ENCODE assay signal across 20 cellular contexts in genomic region chr2:64745562-64745961, GRCh38.
DNase-seq lines count a peak whose midpoint lies in the region; ATAC-seq, FAIRE-seq and TF ChIP-seq lines count a peak whose summit lies in the region.
"Had no signal": no experiment of that assay in that cellular context is flagged by ENCODE, and none has a peak within 500 bp of the region (broad histone marks: within the 10 kb centered on the region; RNA-seq: fewer than 3 reads in every experiment).

No MANE protein-coding gene starts in this region.

- H3K4me3 ChIP-seq in A549 (no peak overlapping the region), IMR-90 (ENCODE audit: insufficient read depth, low read depth, low read length) (no peak overlapping the region), gastrocnemius medialis (no peak overlapping the region)
- H3K4me3 ChIP-seq: MG63, SJCRH30 had no signal

- no peak overlapping the region for H4K5ac ChIP-seq in IMR-90 (ENCODE audit: low read depth, low read length)

- TF ChIP-seq RAD21 in A549 (conservative IDR thresholded peaks at IDR 0.05 in 1 of 2, IDR thresholded peaks at IDR 0.05 in 1 of 2) (no peak), IMR-90 (IDR thresholded peaks at IDR 0.05; ENCODE audit: low read length) (no peak)

- WGBS in A549 (ENCODE audit: missing lambda C conversion rate), result 61% methylated on average over 2 of the region's 2 CpGs
- WGBS in IMR-90 (ENCODE audit: extremely low coverage in 2 of 2, insufficient read length in 1 of 2), 2 experiments, result no CpG with 5 or more reads among the region's 2 CpGs

- no peaks in the 10 kb centered on the region; the same call in 1 of the 2 replicates for H3K9me1 ChIP-seq in IMR-90 (ENCODE audit: insufficient read depth, low read length)

- FAIRE-seq in A549 (lab: Jason Lieb, UNC), result no peak
- FAIRE-seq: GM12892 had no signal

- no peak overlapping the region for H3K14ac ChIP-seq in IMR-90 (replicated peaks; ENCODE audit: low read depth, low read length)

- no peak overlapping the region for H4K8ac ChIP-seq in IMR-90 (ENCODE audit: low read depth in 2 of 2, low read length in 2 of 2)

- no peak overlapping the region for H3K27ac ChIP-seq in A549
- no peak overlapping the region for H3K27ac ChIP-seq in IMR-90 (ENCODE audit: insufficient read depth, low read length)
- H3K27ac ChIP-seq in gastrocnemius medialis, result no peak overlapping the region
- H3K27ac ChIP-seq: KMS-11, SJCRH30 had no signal

- H3K4me1 ChIP-seq in A549, result peaks cover 31% of the 10 kb centered on the region
- H3K4me1 ChIP-seq in IMR-90 (ENCODE audit: control insufficient read depth, insufficient read depth, low read length), result peaks cover 2% of the 10 kb centered on the region; the same call in 1 of the 2 replicates
- H3K4me1 ChIP-seq in gastrocnemius medialis, result peaks cover 9 to 10% of the 10 kb centered on the region in 2 donors

- H3K27me3 ChIP-seq in IMR-90 (ENCODE audit: control insufficient read depth, insufficient read depth, low read length) (no peaks in the 10 kb centered on the region), gastrocnemius medialis (no peaks in the 10 kb centered on the region)
- H3K27me3 ChIP-seq: MG63, SJCRH30 had no signal

- no peak overlapping the region for H2AK9ac ChIP-seq in IMR-90 (replicated peaks; ENCODE audit: low read depth, low read length, poor library complexity)

- ATAC-seq in A549, result no peak
- no peak for ATAC-seq in IMR-90 (ENCODE audit: low read depth)
- ATAC-seq in gastrocnemius medialis, result no peak
- ATAC-seq: PC-3 had no signal

- CTCF ChIA-PET in A549 (lab: Yijun Ruan, JAX) (interaction anchor here (0.7 to 3.2 kb wide), 2 partner anchors 99 to 128 kb away, joined by 3 to 13 read pairs; no protein-coding TSS in a partner anchor), IMR-90 (lab: Yijun Ruan, JAX) (interaction anchor here (1.0 kb wide), 1 partner anchor 8 kb away, joined by 4 read pairs; no protein-coding TSS in a partner anchor)

- dilution Hi-C loops in IMR-90 (cut with HindIII; ENCODE audit: low sequenced_read_pairs, unreplicated experiment), result no loop called here

- no peak overlapping the region for H2BK15ac ChIP-seq in IMR-90 (ENCODE audit: low read depth, low read length)

- H3K9ac ChIP-seq in IMR-90 (ENCODE audit: low read depth, low read length), result no peak overlapping the region
- H3K9ac ChIP-seq: KMS-11 had no signal

- TF ChIP-seq EP300 in A549 (IDR thresholded peaks at IDR 0.05), result no peak

- H3K4ac ChIP-seq in IMR-90 (ENCODE audit: low read depth, low read length), result no peak overlapping the region

- H2BK5ac ChIP-seq in IMR-90 (ENCODE audit: low read depth, low read length, poor library complexity, severe bottlenecking), result no peak overlapping the region

- in situ Hi-C loops in IMR-90 (cut with MboI; ENCODE audit: low sequenced_read_pairs) (no loop called here), SK-MEL-5 (cut with HindIII; ENCODE audit: low pct_unique_long_range_greater_than_20kb, low sequenced_read_pairs) (no loop called here), gastrocnemius medialis (cut with MboI; ENCODE audit: low sequenced_read_pairs in 4 of 4) (loop anchor here in 1 of 4 donors (5.0 kb wide), 1 partner anchor 93 kb away; the partner anchor contains the start of gene SERTAD2)

- peaks cover 3 to 5% of the 10 kb centered on the region in 2 experiments; a peak in 2 of 4 replicates for H3K79me1 ChIP-seq in IMR-90 (ENCODE audit: low read depth in 1 of 2, low read length in 2 of 2)

- H3K23ac ChIP-seq in IMR-90 (ENCODE audit: low read depth, low read length), result peak overlapping the region; percentile 59; the same call in 1 of the 2 replicates

- no peak overlapping the region; the same call in 1 of the 2 replicates for H3K18ac ChIP-seq in IMR-90 (ENCODE audit: low read depth, low read length)

- H2AFZ ChIP-seq in IMR-90 (replicated peaks; ENCODE audit: low read length, poor library complexity), result no peak overlapping the region

- no peak overlapping the region for H4K91ac ChIP-seq in IMR-90 (ENCODE audit: insufficient read depth, low read depth, low read length)

- no peak for TF ChIP-seq CTCF in A549 (IDR thresholded peaks at IDR 0.05)
- no peak for TF ChIP-seq CTCF in IMR-90 (conservative IDR thresholded peaks at IDR 0.05; ENCODE audit: low read depth, low read length)
- TF ChIP-seq CTCF in gastrocnemius medialis (IDR thresholded peaks at IDR 0.05 in 4 of 5, conservative IDR thresholded peaks at IDR 0.05 in 1 of 5), result no peak

- POLR2A ChIA-PET in A549 (lab: Yijun Ruan, JAX) (no interaction called here), IMR-90 (lab: Charles Lee; ENCODE audit: unreplicated experiment) (no interaction called here)

- H2AK5ac ChIP-seq in IMR-90 (ENCODE audit: low read depth, low read length), result no peak overlapping the region

- DNase-seq in A549 (ENCODE audit: low read depth in 1 of 2, low spot score in 1 of 2) (no peak), EH (ENCODE audit: low read depth) (peak; percentile 13), IMR-90 (no peak), SK-MEL-5 (ENCODE audit: low read depth, low spot score) (peak; percentile 49), hypothalamus (lab: John Stamatoyannopoulos, UW) (no peak), gastrocnemius medialis (no peak), NAMALWA (ENCODE audit: low spot score) (no peak), HUDEP-2 (lab: John Stamatoyannopoulos, UW; ENCODE audit: unreplicated experiment in 76 of 76) (no peak)
- DNase-seq: COR-L47, DMS79, GDM1, MG63, NCI-H1105, NCI-H1694, NCI-H2227 treated with DMSO at 0.1 percent for 48 hours, NCI-H526 treated with DMSO at 0.1 percent for 48 hours, PC-3, SJCRH30 had no signal

- no peaks in the 10 kb centered on the region for H3K9me3 ChIP-seq in A549
- no peaks in the 10 kb centered on the region for H3K9me3 ChIP-seq in IMR-90 (ENCODE audit: control insufficient read depth, insufficient read depth, low read length)
- H3K9me3 ChIP-seq in gastrocnemius medialis, result no peaks in the 10 kb centered on the region
- H3K9me3 ChIP-seq: MG63, SJCRH30 had no signal

- H3K56ac ChIP-seq in IMR-90 (ENCODE audit: extremely low read depth, insufficient read depth, low read length), result no peak overlapping the region

- intact Hi-C loops in IMR-90 (cut with micrococcal nuclease), result no loop called here
- intact Hi-C loops in gastrocnemius medialis (cut with DNase I; ENCODE audit: low total_unique reads), result no loop called here

- TF ChIP-seq POLR2A in A549 (IDR thresholded peaks at IDR 0.05; ENCODE audit: low read length), result no peak
- no peak for TF ChIP-seq POLR2A in IMR-90 (IDR thresholded peaks at IDR 0.05; ENCODE audit: low read depth, low read length)
- no peak for TF ChIP-seq POLR2A in gastrocnemius medialis (IDR thresholded peaks at IDR 0.05)

- H2BK20ac ChIP-seq in IMR-90 (ENCODE audit: low read depth, low read length), result no peak overlapping the region

- H3K4me2 ChIP-seq in A549, result peak overlapping the region; percentile 34; the same call in 2 of the 3 replicates
- H3K4me2 ChIP-seq in IMR-90 (ENCODE audit: low read depth, low read length), result no peak overlapping the region
- H3K4me2 ChIP-seq: KMS-11 had no signal

- H4K20me1 ChIP-seq in IMR-90 (ENCODE audit: insufficient read depth, low read length), result no peaks in the 10 kb centered on the region

- no peaks in the 10 kb centered on the region for H3K36me3 ChIP-seq in IMR-90 (ENCODE audit: control insufficient read depth, insufficient read depth, low read length)
- no peaks in the 10 kb centered on the region for H3K36me3 ChIP-seq in gastrocnemius medialis
- H3K36me3 ChIP-seq: SJCRH30 had no signal

- H2BK120ac ChIP-seq in IMR-90 (ENCODE audit: low read depth, low read length), result no peak overlapping the region

- no TSS peak for BruUV-seq in IMR-90 (replicated peaks; lab: Mats Ljungman, UMichigan)

TF ChIP-seq in A549, 52 proteins besides CTCF, POLR2A, EP300 and RAD21 (continues in another document):
- TF ChIP-seq PBX3 (IDR thresholded peaks at IDR 0.05), result no peak
- TF ChIP-seq ELK1 (IDR thresholded peaks at IDR 0.05; ENCODE audit: low read depth, low read length), result no peak

TF ChIP-seq in IMR-90, 13 proteins besides CTCF, POLR2A, EP300 and RAD21:
- TF ChIP-seq FOS (IDR thresholded peaks at IDR 0.05; ENCODE audit: low read depth, low read length), result no peak

Comparison
In these comparisons a context has a peak if more than half of its experiments do, and no peak if none do; other contexts are left out.
1. DNase-seq: peak in EH (single experiment) and SK-MEL-5 (single experiment); none in A549 (0 of 2), IMR-90 (single experiment), hypothalamus (0 of 51), gastrocnemius medialis (0 of 2), NAMALWA (single experiment) and HUDEP-2 (0 of 76).